Comparison of ENCODE assay signal across 33 cellular contexts in genomic region chr11:79480864-79481263, GRCh38. TPM values are rescaled to one million over a fixed set of nuclear protein-coding genes. Genes with fewer than 3 reads are reported as not detected.
"Had no signal": no experiment of that assay in that cellular context is flagged by ENCODE, and none has a peak within 500 bp of the region (broad histone marks: within the 10 kb centered on the region; RNA-seq: fewer than 3 reads in every experiment).

No MANE protein-coding gene starts in this region.

- H3K4me3 ChIP-seq: MG63 had no signal

- H3K36me3 ChIP-seq: MG63 had no signal

- DNase-seq: Karpas-422, Kasumi-1, KG1, MG63, MV-4-11, NCI-H1048, NCI-H1092, NCI-H1092 treated with DMSO at 0.1 percent for 48 hours, NCI-H1105, NCI-H1105 treated with DMSO at 0.1 percent for 48 hours, NCI-H1417 treated with DMSO at 0.1 percent for 48 hours, NCI-H1436, NCI-H1436 treated with DMSO at 0.1 percent for 48 hours, NCI-H146, NCI-H1694, NCI-H1694 treated with DMSO at 0.1 percent for 48 hours, NCI-H187, NCI-H187 treated with DMSO at 0.1 percent for 48 hours, NCI-H1930, NCI-H2029, NCI-H2029 treated with DMSO at 0.1 percent for 48 hours, NCI-H2081, NCI-H2081 treated with DMSO at 0.1 percent for 48 hours, NCI-H2107, NCI-H2171, NCI-H2171 treated with DMSO at 0.1 percent for 48 hours, NCI-H2227 treated with DMSO at 0.1 percent for 48 hours, NCI-H345, NCI-H446, NCI-H446 treated with DMSO at 0.1 percent for 48 hours, NCI-H510A had no signal

- H3K9me3 ChIP-seq: MG63 had no signal

- H3K9ac ChIP-seq: KMS-11 had no signal

- H3K27ac ChIP-seq: KMS-11 had no signal

- H3K4me2 ChIP-seq: KMS-11 had no signal

- H3K27me3 ChIP-seq: MG63 had no signal

RNA-seq across cellular contexts. Expression of gene TENM4, which starts 40.0 kb away (rescaled TPM):
- total RNA-seq: NCI-H460 had no signal
